Comparison of ENCODE assay signal across 20 cellular contexts in genomic region chr5:126658526-126658925, GRCh38.
"Had no signal": no experiment of that assay in that cellular context is flagged by ENCODE, and none has a peak within 500 bp of the region (broad histone marks: within the 10 kb centered on the region; RNA-seq: fewer than 3 reads in every experiment).

No MANE protein-coding gene starts in this region.

- H3K4me1 ChIP-seq: parathyroid adenoma, thyroid gland, vagina had no signal

- FAIRE-seq: astrocyte, bronchial epithelial cell, TTC549 had no signal

- H3K9me3 ChIP-seq: thyroid gland, vagina had no signal

- H3K27me3 ChIP-seq: thyroid gland, vagina had no signal

- ATAC-seq: activated naive CD8-positive, alpha-beta T cell treated with anti-CD3 and anti-CD28 coated beads, Interleukin-2, amount 50 U/mL, for 24 hours; activated T-helper 17 cell treated with anti-CD3 and anti-CD28 coated beads, Interleukin-2, amount 50 U/mL, for 72 hours; stimulated activated naive B cell treated with anti-CD40 and anti-IgM and Interleukin-4, amounts not matched to agents 10 μg/mL and 1 μg/mL and 100 μg/mL, for 72 hours had no signal

- H3K27ac ChIP-seq: parathyroid adenoma, thyroid gland, vagina had no signal

- H2AFZ ChIP-seq: parathyroid adenoma had no signal

- H3K4me3 ChIP-seq: thyroid gland, vagina had no signal

- H3K9ac ChIP-seq: parathyroid adenoma had no signal

- H3K36me3 ChIP-seq: thyroid gland, vagina had no signal

- DNase-seq: activated CD4-positive, alpha-beta T cell treated with anti-CD3 and anti-CD28 coated beads, Interleukin-2, amount 10 ng/mL, durations not matched to agents 24 days and 14 days; activated CD4-positive, CD25-positive, alpha-beta regulatory T cell; activated naive CD4-positive, alpha-beta T cell treated with anti-CD3 and anti-CD28 coated beads for 36 hours; activated naive CD8-positive, alpha-beta T cell treated with anti-CD3 and anti-CD28 coated beads, Interleukin-2, amount 50 U/mL, for 24 hours; activated T-cell treated with anti-CD3 and anti-CD28 coated beads for 4 hours; dermis blood vessel endothelial cell; erythroblast; hypothalamus; kidney glomerular epithelial cell; midbrain; stimulated activated CD4-positive, alpha-beta T cell treated with anti-CD3 and anti-CD28 coated beads, Interleukin-2, amount 100 ng/mL, for 48 hours; stimulated activated naive B cell treated with anti-CD40 and anti-IgM and Interleukin-4, amounts not matched to agents 10 μg/mL and 1 μg/mL and 100 μg/mL, for 72 hours; SW 1271; thyroid gland had no signal

- H3K79me2 ChIP-seq: parathyroid adenoma had no signal
